ENCODE assay signal across 8 cellular contexts in genomic region chr9:75027187-75028107, GRCh38. TPM values are rescaled to one million over a fixed set of nuclear protein-coding genes. Genes with fewer than 3 reads are reported as not detected.
DNase-seq lines count a peak whose midpoint lies in the region; ATAC-seq and TF ChIP-seq lines count a peak whose summit lies in the region.

No MANE protein-coding gene starts in this region.

- CTCF ChIA-PET in SK-N-SH (lab: Yijun Ruan, JAX), result interaction anchor here (0.6 to 3.0 kb wide), 12 partner anchors 11 to 255 kb away, joined by 3 to 9 read pairs (median 4); partner anchors contain the start of gene C9orf40

- no peaks in the 10 kb centered on the region for H3K9me2 ChIP-seq in SK-N-SH

- peaks cover 0 to 11% of the 10 kb centered on the region in 2 experiments; a peak in 2 of 4 replicates for H3K4me1 ChIP-seq in SK-N-SH (ENCODE audit: control insufficient read depth in 1 of 2, insufficient read depth in 2 of 2, low read depth in 1 of 2, low read length in 1 of 2)

- H3K4me3 ChIP-seq in SK-N-SH (ENCODE audit: low read depth in 2 of 2, low read length in 1 of 2), result peak overlapping the region; percentile 67 to 86

- peaks cover 32% of the 10 kb centered on the region for H3K79me2 ChIP-seq in SK-N-SH (ENCODE audit: insufficient read depth)

- ATAC-seq in sciatic nerve, result peak; percentile 66

- peak overlapping the region; percentile 84 for H3K4me2 ChIP-seq in SK-N-SH

- no peaks in the 10 kb centered on the region for H3K36me3 ChIP-seq in SK-N-SH (replicated peaks in 1 of 2; ENCODE audit: control insufficient read depth in 1 of 2, insufficient read depth in 2 of 2, low read length in 1 of 2)

- H4K20me1 ChIP-seq in SK-N-SH (ENCODE audit: insufficient read depth), result no peaks in the 10 kb centered on the region

- DNase-seq in D341Med (ENCODE audit: low spot score) (peak; percentile 79), GM20000 (ENCODE audit: low spot score) (peak; percentile 74), HK-2 (ENCODE audit: unreplicated experiment) (peak; percentile 29), SK-N-SH (peak; percentile 85), anterior cingulate cortex (lab: John Stamatoyannopoulos, UW) (peak in 46 of 58 donors; percentile 2 to 75 (median 46)), hippocampal formation (lab: John Stamatoyannopoulos, UW) (peak; percentile 8 to 57), sciatic nerve (ENCODE audit: low spot score) (peak; percentile 74), NCI-H1048 (lab: John Stamatoyannopoulos, UW) (no peak)

- no peaks in the 10 kb centered on the region for H3K27me3 ChIP-seq in SK-N-SH (ENCODE audit: insufficient read depth)

- no peak for TF ChIP-seq EP300 in SK-N-SH (IDR thresholded peaks at IDR 0.05; ENCODE audit: borderline replicate concordance in 1 of 2, low read depth in 1 of 2, low read length in 1 of 2)

- TF ChIP-seq CTCF in GM20000 (IDR thresholded peaks at IDR 0.05; ENCODE audit: extremely low read depth, missing control alignments) (peak; percentile 25), SK-N-SH (IDR thresholded peaks at IDR 0.05) (peak; percentile 51; the same call in 1 of the 2 replicates)

- no peaks in the 10 kb centered on the region for H3F3A ChIP-seq in SK-N-SH (replicated peaks; ENCODE audit: insufficient read depth)

- intact Hi-C loops in sciatic nerve (cut with DNase I), result loop anchor here (5.0 kb wide), 1 partner anchor 1465 kb away; no protein-coding TSS in a partner anchor

- H2AFZ ChIP-seq in SK-N-SH (ENCODE audit: low read depth), result peak overlapping the region; percentile 84

- no peak for TF ChIP-seq RAD21 in SK-N-SH (IDR thresholded peaks at IDR 0.05; ENCODE audit: low read length)

- POLR2A ChIA-PET in SK-N-SH (lab: Yijun Ruan, JAX), result interaction anchor here (0.6 to 2.8 kb wide), 2 partner anchors 76 to 138 kb away, joined by 3 to 8 read pairs; partner anchors contain the start of gene C9orf40

- peak overlapping the region; percentile 85 to 95 for H3K27ac ChIP-seq in SK-N-SH (ENCODE audit: low read depth in 2 of 2, low read length in 1 of 2)

- no peaks in the 10 kb centered on the region for H3K9me3 ChIP-seq in SK-N-SH

- peak overlapping the region; percentile 80 for H3K9ac ChIP-seq in SK-N-SH

- WGBS in SK-N-SH (ENCODE audit: low lambda C conversion rate), result 2% methylated on average over 36 of the region's 59 CpGs

TF ChIP-seq in SK-N-SH, 30 proteins besides CTCF, POLR2A, EP300 and RAD21:
- TF ChIP-seq ELF1 (IDR thresholded peaks at IDR 0.05), result no peak
- TF ChIP-seq YY1 (IDR thresholded peaks at IDR 0.05; ENCODE audit: low read depth), result 0 out of 2 replicates have a peak, but pooled peaks have one; percentile 10
- TF ChIP-seq IRF3 (IDR thresholded peaks at IDR 0.05; ENCODE audit: low read depth, low read length), result no peak
- TF ChIP-seq MAX (IDR thresholded peaks at IDR 0.05; ENCODE audit: low read depth), result peak; percentile 86
- no peak for TF ChIP-seq REST (IDR thresholded peaks at IDR 0.05; ENCODE audit: low read depth, low read length)
- TF ChIP-seq MXI1 (IDR thresholded peaks at IDR 0.05; ENCODE audit: low read depth, low read length), result no peak

RNA-seq across cellular contexts. Expression of gene CARNMT1, which starts 0.6 kb away (rescaled TPM):
- 4.4 and 5.7 TPM in 2 replicates for polyA plus RNA-seq in SK-N-SH (2012; rRNA removed)
- polyA plus RNA-seq in SK-N-SH (2012; cell fraction: cytosol; rRNA removed), result 5.9 and 6.9 TPM in 2 replicates
- 4.3 and 8.1 TPM in 2 replicates for polyA plus RNA-seq in SK-N-SH (2012; cell fraction: nucleus; rRNA removed)
- total RNA-seq in sciatic nerve, result 13.6 TPM
